ENCODE assay signal across 11 cellular contexts in genomic region chr15:55344206-55344605, GRCh38. TPM values are rescaled to one million over a fixed set of nuclear protein-coding genes. Genes with fewer than 3 reads are reported as not detected.
DNase-seq lines count a peak whose midpoint lies in the region; TF ChIP-seq lines count a peak whose summit lies in the region.
"Had no signal": no experiment of that assay in that cellular context is flagged by ENCODE, and none has a peak within 500 bp of the region (broad histone marks: within the 10 kb centered on the region; RNA-seq: fewer than 3 reads in every experiment).

No MANE protein-coding gene starts in this region.

- no peak overlapping the region for H2AFZ ChIP-seq in OCI-LY1 (ENCODE audit: low read length)
- H2AFZ ChIP-seq in neural progenitor cell (replicated peaks): no peak overlapping the region

- no peaks in the 10 kb centered on the region for H3K27me3 Mint-ChIP-seq in neural progenitor cell (ENCODE audit: insufficient read depth, low read depth)
- H3K27me3 Mint-ChIP-seq: activated CD8-positive, alpha-beta T cell treated with anti-CD3 and anti-CD28 coated beads for 36 hours; IgD-negative memory B cell had no signal

- no peaks in the 10 kb centered on the region for H3K9me3 Mint-ChIP-seq in neural progenitor cell
- H3K9me3 Mint-ChIP-seq: activated CD8-positive, alpha-beta T cell treated with anti-CD3 and anti-CD28 coated beads for 36 hours; IgD-negative memory B cell had no signal

- no peak overlapping the region for H3K4me3 Mint-ChIP-seq in neural progenitor cell
- H3K4me3 Mint-ChIP-seq: activated CD8-positive, alpha-beta T cell treated with anti-CD3 and anti-CD28 coated beads for 36 hours had no signal

- peaks cover 3% of the 10 kb centered on the region for H3K4me1 ChIP-seq in OCI-LY1 (ENCODE audit: insufficient read depth, low read length, severe bottlenecking)
- H3K4me1 ChIP-seq in neural progenitor cell: peaks cover 7% of the 10 kb centered on the region

- H3K79me2 ChIP-seq in OCI-LY1 (ENCODE audit: insufficient read depth, low read length) (no peaks in the 10 kb centered on the region), neural progenitor cell (ENCODE audit: low read depth) (no peaks in the 10 kb centered on the region)

- H3K36me3 Mint-ChIP-seq in neural progenitor cell: peaks cover 3% of the 10 kb centered on the region

- H3K9me2 ChIP-seq in OCI-LY1 (ENCODE audit: low read depth, low read length): no peaks in the 10 kb centered on the region

- H3K36me3 ChIP-seq in OCI-LY1 (ENCODE audit: insufficient read depth, low read length) (peaks cover 51% of the 10 kb centered on the region), neural progenitor cell (no peaks in the 10 kb centered on the region)

- H3K27ac Mint-ChIP-seq in neural progenitor cell: no peak overlapping the region

- H3K27ac ChIP-seq in OCI-LY1 (ENCODE audit: low read depth, low read length, poor library complexity, severe bottlenecking): peak overlapping the region; percentile 22
- H3K27ac ChIP-seq in neural progenitor cell: no peak overlapping the region

- H3K9me3 ChIP-seq in OCI-LY1 (ENCODE audit: low read length) (no peaks in the 10 kb centered on the region), neural progenitor cell (ENCODE audit: low read depth) (no peaks in the 10 kb centered on the region)

- H3K4me2 ChIP-seq in OCI-LY1 (ENCODE audit: low read length) (no peak overlapping the region), neural progenitor cell (no peak overlapping the region)

- H3F3A ChIP-seq in OCI-LY1 (ENCODE audit: insufficient read depth, low read length) (no peaks in the 10 kb centered on the region), neural progenitor cell (ENCODE audit: low read depth) (no peaks in the 10 kb centered on the region)

- H3K27me3 ChIP-seq in OCI-LY1 (ENCODE audit: insufficient read depth, low read length) (no peaks in the 10 kb centered on the region), neural progenitor cell (no peaks in the 10 kb centered on the region)

- H3K4me3 ChIP-seq in OCI-LY1 (ENCODE audit: low read depth, low read length, poor library complexity, severe bottlenecking) (no peak overlapping the region), neural progenitor cell (no peak overlapping the region)

- peak; percentile 44 for DNase-seq in EL
- peak; percentile 21 for DNase-seq in fibroblast of gingiva (ENCODE audit: low read depth)
- peak; percentile 34 for DNase-seq in neural progenitor cell (ENCODE audit: low spot score)
- no peak for DNase-seq in cerebellar nuclear complex (lab: John Stamatoyannopoulos, UW)
- no peak for DNase-seq in CD1c-positive myeloid dendritic cell (ENCODE audit: extremely low spot score)
- no peak for DNase-seq in NCI-H1092 treated with DMSO at 0.1 percent for 48 hours (lab: John Stamatoyannopoulos, UW)
- no peak for DNase-seq in inferior parietal cortex (ENCODE audit: extremely low spot score)
- DNase-seq: activated CD8-positive, alpha-beta T cell treated with anti-CD3 and anti-CD28 coated beads for 36 hours; midbrain had no signal

- no peak for TF ChIP-seq CTCF in OCI-LY1 (IDR thresholded peaks at IDR 0.05; ENCODE audit: low read length)
- no peak for TF ChIP-seq CTCF in neural progenitor cell (IDR thresholded peaks at IDR 0.05)

- peaks cover 4% of the 10 kb centered on the region for H3K4me1 Mint-ChIP-seq in neural progenitor cell

- H4K20me1 ChIP-seq in OCI-LY1 (ENCODE audit: insufficient read depth, low read length): no peaks in the 10 kb centered on the region
- H4K20me1 ChIP-seq in neural progenitor cell (ENCODE audit: low read depth): no peaks in the 10 kb centered on the region

- no peak overlapping the region for H3K9ac ChIP-seq in OCI-LY1 (ENCODE audit: low read length)
- no peak overlapping the region for H3K9ac ChIP-seq in neural progenitor cell

RNA-seq across cellular contexts. Expression of gene PIGB, which starts 25.2 kb away (rescaled TPM):
- 15.6 and 18.7 TPM in 2 replicates for total RNA-seq in neural progenitor cell (ENCODE audit: low replicate concordance)

RNA-seq across cellular contexts. Expression of gene PIGBOS1, which starts 25.3 kb away (rescaled TPM):
- 12.3 and 25.0 TPM in 2 replicates for total RNA-seq in neural progenitor cell (ENCODE audit: low replicate concordance)

RNA-seq across cellular contexts. Expression of gene RAB27A, which starts 54.6 kb away (rescaled TPM):
- total RNA-seq in neural progenitor cell (ENCODE audit: low replicate concordance): 2.3 and 3.6 TPM in 2 replicates

Comparison
In these comparisons a context has a peak if more than half of its experiments do, and no peak if none do; other contexts are left out.
1. DNase-seq: peak in EL (single experiment), fibroblast of gingiva (single experiment) and neural progenitor cell (single experiment); none in cerebellar nuclear complex (0 of 2), CD1c-positive myeloid dendritic cell (single experiment), NCI-H1092 treated with DMSO at 0.1 percent for 48 hours (single experiment) and inferior parietal cortex (single experiment).